8 cellular contexts compared by ENCODE assay signal in genomic region chr3:107525101-107525953, GRCh38. TPM values are rescaled to one million over a fixed set of nuclear protein-coding genes. Genes with fewer than 3 reads are reported as not detected.
A peak's percentile ranks its signal among the peaks of the same experiment; 100 is the strongest.
DNase-seq lines count a peak whose midpoint lies in the region; ATAC-seq and TF ChIP-seq lines count a peak whose summit lies in the region.

No MANE protein-coding gene starts in this region.

- peak overlapping the region; percentile 88 for H3K4me3 ChIP-seq in CD8-positive, alpha-beta memory T cell (ENCODE audit: low read length)
- H3K4me3 ChIP-seq in HL-60 (replicated peaks; ENCODE audit: insufficient read depth, low read length) (peak overlapping the region; percentile 82), iPS-20b (ENCODE audit: low read length) (peak overlapping the region; percentile 94), gastrocnemius medialis (peak overlapping the region; percentile 74 to 99 (median 94))

- peak overlapping the region; percentile 81 to 97 (median 94) for H3K27ac Mint-ChIP-seq in CD8-positive, alpha-beta memory T cell
- peak overlapping the region; percentile 87 for H3K27ac Mint-ChIP-seq in MCF 10A (ENCODE audit: low read depth, unreplicated experiment)

- H3K36me3 Mint-ChIP-seq in CD8-positive, alpha-beta memory T cell = peaks cover 0 to 39% (median 9%) of the 10 kb centered on the region in 3 donors
- peaks cover 29% of the 10 kb centered on the region for H3K36me3 Mint-ChIP-seq in MCF 10A (ENCODE audit: insufficient read depth, unreplicated experiment)

- no peaks in the 10 kb centered on the region for H3K9me3 ChIP-seq in CD8-positive, alpha-beta memory T cell (ENCODE audit: low read length)
- H3K9me3 ChIP-seq in iPS-20b (ENCODE audit: insufficient read depth, low read depth, low read length) = no peaks in the 10 kb centered on the region
- H3K9me3 ChIP-seq in gastrocnemius medialis = no peaks in the 10 kb centered on the region

- H3K4me1 Mint-ChIP-seq in CD8-positive, alpha-beta memory T cell = peaks cover 36 to 60% (median 58%) of the 10 kb centered on the region in 3 donors
- H3K4me1 Mint-ChIP-seq in MCF 10A (ENCODE audit: insufficient read depth, unreplicated experiment) = peaks cover 20% of the 10 kb centered on the region

- DNase-seq in CD8-positive, alpha-beta memory T cell = peak; percentile 6 to 46 (median 19)
- peak in 1 of 2 experiments; percentile 43 for DNase-seq in HL-60 (ENCODE audit: low read depth in 1 of 2, low spot score in 1 of 2)
- DNase-seq in T-helper 9 cell = peak; percentile 4
- peak; percentile 39 for DNase-seq in MCF 10A (ENCODE audit: unreplicated experiment)
- DNase-seq in gastrocnemius medialis = peak; percentile 6 to 21

- TF ChIP-seq POLR2A in gastrocnemius medialis (IDR thresholded peaks at IDR 0.05) = no peak

- H3K9me3 Mint-ChIP-seq in CD8-positive, alpha-beta memory T cell = no peaks in the 10 kb centered on the region
- no peaks in the 10 kb centered on the region for H3K9me3 Mint-ChIP-seq in MCF 10A (ENCODE audit: unreplicated experiment)

- H3K36me3 ChIP-seq in CD8-positive, alpha-beta memory T cell (ENCODE audit: insufficient read depth, low read length) = no peaks in the 10 kb centered on the region
- H3K36me3 ChIP-seq in iPS-20b (ENCODE audit: insufficient read depth, low read depth, low read length) (peaks cover 11% of the 10 kb centered on the region), gastrocnemius medialis (no peaks in the 10 kb centered on the region)

- peaks cover 11% of the 10 kb centered on the region for H3K4me1 ChIP-seq in CD8-positive, alpha-beta memory T cell (ENCODE audit: insufficient read depth, low read length)
- H3K4me1 ChIP-seq in iPS-20b (ENCODE audit: insufficient read depth, low read length) (peaks cover 4% of the 10 kb centered on the region), gastrocnemius medialis (peaks cover 9 to 19% of the 10 kb centered on the region in 2 donors)

- peak overlapping the region; percentile 82 for H3K27ac ChIP-seq in CD8-positive, alpha-beta memory T cell (ENCODE audit: low read depth, low read length)
- H3K27ac ChIP-seq in HL-60 (replicated peaks) = peak overlapping the region; percentile 83
- no peak overlapping the region for H3K27ac ChIP-seq in iPS-20b (ENCODE audit: low read length)
- peak overlapping the region; percentile 94 to 97 (median 96) for H3K27ac ChIP-seq in gastrocnemius medialis

- in situ Hi-C loops in gastrocnemius medialis (cut with MboI; ENCODE audit: low sequenced_read_pairs in 4 of 4) = loop anchor here in 1 of 4 donors (10.0 kb wide), 1 partner anchor 291 kb away; no protein-coding TSS in a partner anchor

- H3K9ac ChIP-seq in iPS-20b (ENCODE audit: low read depth, low read length) = peak overlapping the region; percentile 83

- CTCF ChIA-PET in CD8-positive, alpha-beta memory T cell (lab: Charles Lee) = interaction anchor here (1.2 to 1.6 kb wide), 2 partner anchors 10 to 95 kb away, joined by 3 to 5 read pairs; no protein-coding TSS in a partner anchor
- CTCF ChIA-PET in MCF 10A (lab: Yijun Ruan, JAX) = interaction anchor here (0.6 to 1.5 kb wide), 4 partner anchors 24 to 309 kb away, joined by 3 to 6 read pairs (median 3); no protein-coding TSS in a partner anchor

- POLR2A ChIA-PET in CD8-positive, alpha-beta memory T cell (lab: Charles Lee) = interaction anchor here (0.7 kb wide), 1 partner anchor 72 kb away, joined by 3 read pairs; no protein-coding TSS in a partner anchor
- POLR2A ChIA-PET in MCF 10A (lab: Yijun Ruan, JAX) = interaction anchor here (1.0 to 1.6 kb wide), 10 partner anchors 9 to 320 kb away, joined by 3 to 24 read pairs (median 6); no protein-coding TSS in a partner anchor

- no TSS peak for BruUV-seq in MCF 10A (replicated peaks; lab: Mats Ljungman, UMichigan)

- no peaks in the 10 kb centered on the region for H3K27me3 ChIP-seq in CD8-positive, alpha-beta memory T cell (ENCODE audit: insufficient read depth, low read length, poor library complexity, severe bottlenecking)
- H3K27me3 ChIP-seq in HL-60 (ENCODE audit: insufficient read depth, poor library complexity, severe bottlenecking) = no peaks in the 10 kb centered on the region
- peaks cover 17% of the 10 kb centered on the region for H3K27me3 ChIP-seq in iPS-20b (ENCODE audit: insufficient read depth, low read length)
- no peaks in the 10 kb centered on the region for H3K27me3 ChIP-seq in gastrocnemius medialis

- ATAC-seq in gastrocnemius medialis (peak; percentile 8 to 12), HG02870 (IDR thresholded peaks at IDR 0.05; ENCODE audit: unreplicated experiment) (no peak), GM21723 (IDR thresholded peaks at IDR 0.05; ENCODE audit: unreplicated experiment) (no peak)

- no peak for TF ChIP-seq CTCF in HL-60 (IDR thresholded peaks at IDR 0.05; ENCODE audit: insufficient read depth, low read length)
- TF ChIP-seq CTCF in MCF 10A (IDR thresholded peaks at IDR 0.05; ENCODE audit: unreplicated experiment) = no peak
- TF ChIP-seq CTCF in gastrocnemius medialis (IDR thresholded peaks at IDR 0.05 in 4 of 5, conservative IDR thresholded peaks at IDR 0.05 in 1 of 5) = no peak

- H3K4me3 Mint-ChIP-seq in CD8-positive, alpha-beta memory T cell = peak overlapping the region; percentile 93 to 98 (median 96)
- peak overlapping the region; percentile 85 for H3K4me3 Mint-ChIP-seq in MCF 10A (ENCODE audit: unreplicated experiment)

- intact Hi-C loops in MCF 10A (cut with micrococcal nuclease) (loop anchor here (10.0 kb wide), 1 partner anchor 321 kb away; no protein-coding TSS in a partner anchor), gastrocnemius medialis (cut with DNase I; ENCODE audit: low total_unique reads) (loop anchor here (1.0 to 10.0 kb wide), 2 partner anchors 285 to 569 kb away; partner anchors contain the start of gene CD47)

- peaks cover 0 to 1% of the 10 kb centered on the region in 2 donors for H3K27me3 Mint-ChIP-seq in CD8-positive, alpha-beta memory T cell
- no peaks in the 10 kb centered on the region for H3K27me3 Mint-ChIP-seq in MCF 10A (ENCODE audit: insufficient read depth, unreplicated experiment)

RNA-seq across cellular contexts. Expression of gene BBX, which starts 2.6 kb away (rescaled TPM):
- total RNA-seq in CD8-positive, alpha-beta memory T cell = 10 to 100 TPM; 44.5 to 54.0 TPM
- polyA plus RNA-seq in CD8-positive, alpha-beta memory T cell = 126 TPM
- total RNA-seq in MCF 10A (2022) (73.2 and 77.2 TPM in 2 replicates), gastrocnemius medialis (10 to 100 TPM; 15.2 to 48.3 (median 20.1) TPM)

Comparison
In these comparisons a context has a peak if more than half of its experiments do, and no peak if none do; other contexts are left out.
1. ATAC-seq: peak in gastrocnemius medialis (2 of 2); none in HG02870 (single experiment) and GM21723 (single experiment).
2. Peak in every context shown above with its lines, with median percentiles within 50 percentile points of each other: H3K4me3 ChIP-seq.